In the genomic region with DNA sequence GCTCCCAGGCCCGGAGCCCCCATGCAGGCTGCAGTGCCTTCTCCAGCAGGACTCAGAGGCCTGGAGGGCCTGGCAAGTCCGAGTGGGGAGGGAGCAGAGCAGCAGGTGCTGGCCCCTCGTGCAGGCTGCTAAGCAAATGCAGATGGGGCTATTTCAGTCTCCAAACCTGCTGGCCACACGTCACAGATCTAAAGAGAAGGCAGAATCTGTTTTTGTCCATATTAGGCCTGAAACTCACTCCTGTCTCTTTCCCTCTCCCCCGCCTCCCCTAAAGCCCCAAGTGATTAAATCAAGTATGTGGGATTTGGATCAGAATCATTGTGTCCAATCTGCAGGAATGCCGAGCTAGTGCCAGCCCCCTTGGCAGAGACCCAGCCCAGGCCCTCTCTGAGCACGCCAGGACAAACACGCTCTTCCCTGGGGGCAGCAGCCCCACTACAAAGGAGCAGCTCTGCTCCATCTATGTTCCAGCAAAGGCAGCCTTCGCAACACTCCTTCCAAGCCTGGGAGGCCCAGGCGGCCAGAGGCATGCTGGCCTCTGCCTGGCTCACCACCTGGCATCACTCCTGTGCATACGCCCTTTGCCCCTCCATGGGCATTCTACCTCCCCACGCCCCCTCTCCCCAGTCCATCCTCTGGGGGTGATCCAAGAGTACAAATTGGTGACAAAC, we compare ENCODE assay signal across 2 cellular contexts.
TF ChIP-seq lines count a peak whose summit lies in the region.

No MANE protein-coding gene starts in this region.

TF ChIP-seq in liver, 16 proteins besides CTCF, POLR2A, EP300 and RAD21:
- TF ChIP-seq, protein P1, sequence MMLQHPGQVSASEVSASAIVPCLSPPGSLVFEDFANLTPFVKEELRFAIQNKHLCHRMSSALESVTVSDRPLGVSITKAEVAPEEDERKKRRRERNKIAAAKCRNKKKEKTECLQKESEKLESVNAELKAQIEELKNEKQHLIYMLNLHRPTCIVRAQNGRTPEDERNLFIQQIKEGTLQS (IDR thresholded peaks at IDR 0.05), result no peak
- no peak for TF ChIP-seq FOXA1 (IDR thresholded peaks at IDR 0.05)
- no peak for TF ChIP-seq EGR1 (IDR thresholded peaks at IDR 0.05; ENCODE audit: low read depth in 2 of 2)
- TF ChIP-seq RXRA (IDR thresholded peaks at IDR 0.05), result peak; percentile 53
- TF ChIP-seq, protein P2, sequence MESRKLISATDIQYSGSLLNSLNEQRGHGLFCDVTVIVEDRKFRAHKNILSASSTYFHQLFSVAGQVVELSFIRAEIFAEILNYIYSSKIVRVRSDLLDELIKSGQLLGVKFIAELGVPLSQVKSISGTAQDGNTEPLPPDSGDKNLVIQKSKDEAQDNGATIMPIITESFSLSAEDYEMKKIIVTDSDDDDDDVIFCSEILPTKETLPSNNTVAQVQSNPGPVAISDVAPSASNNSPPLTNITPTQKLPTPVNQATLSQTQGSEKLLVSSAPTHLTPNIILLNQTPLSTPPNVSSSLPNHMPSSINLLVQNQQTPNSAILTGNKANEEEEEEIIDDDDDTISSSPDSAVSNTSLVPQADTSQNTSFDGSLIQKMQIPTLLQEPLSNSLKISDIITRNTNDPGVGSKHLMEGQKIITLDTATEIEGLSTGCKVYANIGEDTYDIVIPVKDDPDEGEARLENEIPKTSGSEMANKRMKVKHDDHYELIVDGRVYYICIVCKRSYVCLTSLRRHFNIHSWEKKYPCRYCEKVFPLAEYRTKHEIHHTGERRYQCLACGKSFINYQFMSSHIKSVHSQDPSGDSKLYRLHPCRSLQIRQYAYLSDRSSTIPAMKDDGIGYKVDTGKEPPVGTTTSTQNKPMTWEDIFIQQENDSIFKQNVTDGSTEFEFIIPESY (IDR thresholded peaks at IDR 0.05), result no peak
- TF ChIP-seq YY1 (IDR thresholded peaks at IDR 0.05), result no peak
- peak; percentile 22 for TF ChIP-seq NR2F2 (IDR thresholded peaks at IDR 0.05)
- TF ChIP-seq FOXA2 (IDR thresholded peaks at IDR 0.05), result no peak
- TF ChIP-seq HNF4A (conservative IDR thresholded peaks at IDR 0.05), result peak; percentile 74 to 83
- TF ChIP-seq SP1 (IDR thresholded peaks at IDR 0.05), result peak; percentile 38
- no peak for TF ChIP-seq JUND (IDR thresholded peaks at IDR 0.05)
- TF ChIP-seq GABPA (IDR thresholded peaks at IDR 0.05 in 1 of 2, conservative IDR thresholded peaks at IDR 0.05 in 1 of 2), result peak in 1 of 2 donors; percentile 49
- TF ChIP-seq HNF4G (IDR thresholded peaks at IDR 0.05), result peak; percentile 29
- TF ChIP-seq TAF1 (conservative IDR thresholded peaks at IDR 0.05), result no peak
- TF ChIP-seq, protein P3, sequence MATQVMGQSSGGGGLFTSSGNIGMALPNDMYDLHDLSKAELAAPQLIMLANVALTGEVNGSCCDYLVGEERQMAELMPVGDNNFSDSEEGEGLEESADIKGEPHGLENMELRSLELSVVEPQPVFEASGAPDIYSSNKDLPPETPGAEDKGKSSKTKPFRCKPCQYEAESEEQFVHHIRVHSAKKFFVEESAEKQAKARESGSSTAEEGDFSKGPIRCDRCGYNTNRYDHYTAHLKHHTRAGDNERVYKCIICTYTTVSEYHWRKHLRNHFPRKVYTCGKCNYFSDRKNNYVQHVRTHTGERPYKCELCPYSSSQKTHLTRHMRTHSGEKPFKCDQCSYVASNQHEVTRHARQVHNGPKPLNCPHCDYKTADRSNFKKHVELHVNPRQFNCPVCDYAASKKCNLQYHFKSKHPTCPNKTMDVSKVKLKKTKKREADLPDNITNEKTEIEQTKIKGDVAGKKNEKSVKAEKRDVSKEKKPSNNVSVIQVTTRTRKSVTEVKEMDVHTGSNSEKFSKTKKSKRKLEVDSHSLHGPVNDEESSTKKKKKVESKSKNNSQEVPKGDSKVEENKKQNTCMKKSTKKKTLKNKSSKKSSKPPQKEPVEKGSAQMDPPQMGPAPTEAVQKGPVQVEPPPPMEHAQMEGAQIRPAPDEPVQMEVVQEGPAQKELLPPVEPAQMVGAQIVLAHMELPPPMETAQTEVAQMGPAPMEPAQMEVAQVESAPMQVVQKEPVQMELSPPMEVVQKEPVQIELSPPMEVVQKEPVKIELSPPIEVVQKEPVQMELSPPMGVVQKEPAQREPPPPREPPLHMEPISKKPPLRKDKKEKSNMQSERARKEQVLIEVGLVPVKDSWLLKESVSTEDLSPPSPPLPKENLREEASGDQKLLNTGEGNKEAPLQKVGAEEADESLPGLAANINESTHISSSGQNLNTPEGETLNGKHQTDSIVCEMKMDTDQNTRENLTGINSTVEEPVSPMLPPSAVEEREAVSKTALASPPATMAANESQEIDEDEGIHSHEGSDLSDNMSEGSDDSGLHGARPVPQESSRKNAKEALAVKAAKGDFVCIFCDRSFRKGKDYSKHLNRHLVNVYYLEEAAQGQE (IDR thresholded peaks at IDR 0.05), result peak; percentile 19
- TF ChIP-seq, protein P4, sequence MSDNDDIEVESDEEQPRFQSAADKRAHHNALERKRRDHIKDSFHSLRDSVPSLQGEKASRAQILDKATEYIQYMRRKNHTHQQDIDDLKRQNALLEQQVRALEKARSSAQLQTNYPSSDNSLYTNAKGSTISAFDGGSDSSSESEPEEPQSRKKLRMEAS (IDR thresholded peaks at IDR 0.05), result no peak

TF ChIP-seq in HepG2, 621 proteins besides CTCF, POLR2A, EP300 and RAD21 (continued from another document):
- TF ChIP-seq, protein P5, sequence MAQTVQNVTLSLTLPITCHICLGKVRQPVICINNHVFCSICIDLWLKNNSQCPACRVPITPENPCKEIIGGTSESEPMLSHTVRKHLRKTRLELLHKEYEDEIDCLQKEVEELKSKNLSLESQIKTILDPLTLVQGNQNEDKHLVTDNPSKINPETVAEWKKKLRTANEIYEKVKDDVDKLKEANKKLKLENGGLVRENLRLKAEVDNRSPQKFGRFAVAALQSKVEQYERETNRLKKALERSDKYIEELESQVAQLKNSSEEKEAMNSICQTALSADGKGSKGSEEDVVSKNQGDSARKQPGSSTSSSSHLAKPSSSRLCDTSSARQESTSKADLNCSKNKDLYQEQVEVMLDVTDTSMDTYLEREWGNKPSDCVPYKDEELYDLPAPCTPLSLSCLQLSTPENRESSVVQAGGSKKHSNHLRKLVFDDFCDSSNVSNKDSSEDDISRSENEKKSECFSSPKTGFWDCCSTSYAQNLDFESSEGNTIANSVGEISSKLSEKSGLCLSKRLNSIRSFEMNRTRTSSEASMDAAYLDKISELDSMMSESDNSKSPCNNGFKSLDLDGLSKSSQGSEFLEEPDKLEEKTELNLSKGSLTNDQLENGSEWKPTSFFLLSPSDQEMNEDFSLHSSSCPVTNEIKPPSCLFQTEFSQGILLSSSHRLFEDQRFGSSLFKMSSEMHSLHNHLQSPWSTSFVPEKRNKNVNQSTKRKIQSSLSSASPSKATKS (CRISPR knock-in tag; IDR thresholded peaks at IDR 0.05), result no peak
- TF ChIP-seq ELF4 (CRISPR knock-in tag; IDR thresholded peaks at IDR 0.05; ENCODE audit: borderline replicate concordance) (no peak), ZNF10 (CRISPR knock-in tag; IDR thresholded peaks at IDR 0.05; ENCODE audit: borderline replicate concordance, low read depth) (no peak), SALL2 (CRISPR knock-in tag; IDR thresholded peaks at IDR 0.05) (no peak), ZNF33A (CRISPR knock-in tag; IDR thresholded peaks at IDR 0.05; ENCODE audit: borderline replicate concordance) (no peak)
- TF ChIP-seq, protein P6, sequence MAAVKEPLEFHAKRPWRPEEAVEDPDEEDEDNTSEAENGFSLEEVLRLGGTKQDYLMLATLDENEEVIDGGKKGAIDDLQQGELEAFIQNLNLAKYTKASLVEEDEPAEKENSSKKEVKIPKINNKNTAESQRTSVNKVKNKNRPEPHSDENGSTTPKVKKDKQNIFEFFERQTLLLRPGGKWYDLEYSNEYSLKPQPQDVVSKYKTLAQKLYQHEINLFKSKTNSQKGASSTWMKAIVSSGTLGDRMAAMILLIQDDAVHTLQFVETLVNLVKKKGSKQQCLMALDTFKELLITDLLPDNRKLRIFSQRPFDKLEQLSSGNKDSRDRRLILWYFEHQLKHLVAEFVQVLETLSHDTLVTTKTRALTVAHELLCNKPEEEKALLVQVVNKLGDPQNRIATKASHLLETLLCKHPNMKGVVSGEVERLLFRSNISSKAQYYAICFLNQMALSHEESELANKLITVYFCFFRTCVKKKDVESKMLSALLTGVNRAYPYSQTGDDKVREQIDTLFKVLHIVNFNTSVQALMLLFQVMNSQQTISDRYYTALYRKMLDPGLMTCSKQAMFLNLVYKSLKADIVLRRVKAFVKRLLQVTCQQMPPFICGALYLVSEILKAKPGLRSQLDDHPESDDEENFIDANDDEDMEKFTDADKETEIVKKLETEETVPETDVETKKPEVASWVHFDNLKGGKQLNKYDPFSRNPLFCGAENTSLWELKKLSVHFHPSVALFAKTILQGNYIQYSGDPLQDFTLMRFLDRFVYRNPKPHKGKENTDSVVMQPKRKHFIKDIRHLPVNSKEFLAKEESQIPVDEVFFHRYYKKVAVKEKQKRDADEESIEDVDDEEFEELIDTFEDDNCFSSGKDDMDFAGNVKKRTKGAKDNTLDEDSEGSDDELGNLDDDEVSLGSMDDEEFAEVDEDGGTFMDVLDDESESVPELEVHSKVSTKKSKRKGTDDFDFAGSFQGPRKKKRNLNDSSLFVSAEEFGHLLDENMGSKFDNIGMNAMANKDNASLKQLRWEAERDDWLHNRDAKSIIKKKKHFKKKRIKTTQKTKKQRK (IDR thresholded peaks at IDR 0.05; ENCODE audit: low read length), result no peak
